19 cellular contexts compared by ENCODE assay signal in the genomic region with DNA sequence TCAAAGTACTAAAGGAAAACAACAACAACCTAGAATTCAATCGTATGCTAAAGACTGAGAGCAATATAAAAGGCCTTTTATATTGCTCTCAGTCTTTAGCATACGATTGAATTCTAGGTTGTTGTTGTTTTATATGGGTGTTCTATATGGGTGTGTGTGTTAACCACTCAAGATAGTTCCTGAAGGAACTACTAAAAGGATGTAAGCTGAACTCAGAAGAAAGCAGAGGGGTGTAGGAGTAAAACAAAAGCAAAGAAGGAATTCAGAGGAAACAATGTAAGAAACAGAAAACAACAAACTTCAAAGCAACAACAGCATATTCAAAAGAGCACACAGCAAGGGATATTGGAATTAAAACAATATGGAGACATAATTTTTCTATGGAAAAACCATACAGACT. TPM values are rescaled to one million over a fixed set of nuclear protein-coding genes. Genes with fewer than 3 reads are reported as not detected.
DNase-seq lines count a peak whose midpoint lies in the region; ATAC-seq, FAIRE-seq and TF ChIP-seq lines count a peak whose summit lies in the region.
"Had no signal": no experiment of that assay in that cellular context is flagged by ENCODE, and none has a peak within 500 bp of the region (broad histone marks: within the 10 kb centered on the region; RNA-seq: fewer than 3 reads in every experiment).

No MANE protein-coding gene starts in this region.

- H3K36me3 ChIP-seq in adipocyte (ENCODE audit: control insufficient read depth, insufficient read depth, low read length, severe bottlenecking) (peaks cover 58% of the 10 kb centered on the region), suprapubic skin (peaks cover 36% of the 10 kb centered on the region), small intestine (ENCODE audit: control insufficient read depth in 2 of 2, insufficient read depth in 2 of 2, low read length in 2 of 2) (peaks cover 9 to 10% of the 10 kb centered on the region in 2 donors)
- peaks cover 7 to 65% (median 20%) of the 10 kb centered on the region in 3 experiments for H3K36me3 ChIP-seq in naive thymus-derived CD4-positive, alpha-beta T cell (ENCODE audit: control insufficient read depth in 2 of 3, insufficient read depth in 3 of 3, low read length in 3 of 3)

- no peak for DNase-seq in activated naive CD8-positive, alpha-beta T cell treated with anti-CD3 and anti-CD28 coated beads for 36 hours
- DNase-seq in adipocyte (ENCODE audit: low read depth): no peak
- no peak for DNase-seq in naive thymus-derived CD4-positive, alpha-beta T cell
- DNase-seq in suprapubic skin (ENCODE audit: low spot score in 2 of 2): no peak
- DNase-seq in small intestine: no peak
- DNase-seq: AML-193; Calu3; CD4-positive, alpha-beta memory T cell; DMS79 treated with DMSO at 0.1 percent for 48 hours; H7 had no signal

- H3K4me3 Mint-ChIP-seq in activated naive CD8-positive, alpha-beta T cell: peak overlapping the region; percentile 4
- H3K4me3 Mint-ChIP-seq in activated naive CD8-positive, alpha-beta T cell treated with anti-CD3 and anti-CD28 coated beads for 36 hours: no peak overlapping the region
- peak overlapping the region in 3 of 10 donors; percentile 5 to 23 (median 17) for H3K4me3 Mint-ChIP-seq in naive thymus-derived CD4-positive, alpha-beta T cell
- H3K4me3 Mint-ChIP-seq: GM23338 had no signal

- H3K4me3 ChIP-seq in adipocyte (ENCODE audit: low read length) (peak overlapping the region; percentile 72), suprapubic skin (no peak overlapping the region), small intestine (ENCODE audit: low read depth in 1 of 2, low read length in 2 of 2) (no peak overlapping the region)
- peak overlapping the region; percentile 13 for H3K4me3 ChIP-seq in naive thymus-derived CD4-positive, alpha-beta T cell (ENCODE audit: low read length)
- H3K4me3 ChIP-seq: A549, GM12878, GM23338 had no signal

- no peak for TF ChIP-seq POLR2A in suprapubic skin (IDR thresholded peaks at IDR 0.05)

- no peaks in the 10 kb centered on the region for H3K27me3 ChIP-seq in adipocyte (replicated peaks; ENCODE audit: control insufficient read depth, insufficient read depth, low read length)
- no peaks in the 10 kb centered on the region for H3K27me3 ChIP-seq in naive thymus-derived CD4-positive, alpha-beta T cell (ENCODE audit: control insufficient read depth in 2 of 2, insufficient read depth in 2 of 2, low read length in 2 of 2)
- H3K27me3 ChIP-seq in suprapubic skin: no peaks in the 10 kb centered on the region
- H3K27me3 ChIP-seq in small intestine (ENCODE audit: control insufficient read depth in 2 of 2, insufficient read depth in 2 of 2, low read length in 2 of 2): no peaks in the 10 kb centered on the region

- H3K27ac Mint-ChIP-seq in activated naive CD8-positive, alpha-beta T cell: no peak overlapping the region
- no peak overlapping the region for H3K27ac Mint-ChIP-seq in activated naive CD8-positive, alpha-beta T cell treated with anti-CD3 and anti-CD28 coated beads for 36 hours
- no peak overlapping the region for H3K27ac Mint-ChIP-seq in naive thymus-derived CD4-positive, alpha-beta T cell
- H3K27ac Mint-ChIP-seq: CD4-positive, alpha-beta memory T cell; GM23338 had no signal

- no peak for TF ChIP-seq EP300 in suprapubic skin (IDR thresholded peaks at IDR 0.05)

- peaks cover 28% of the 10 kb centered on the region for H3K9me3 Mint-ChIP-seq in activated naive CD8-positive, alpha-beta T cell (ENCODE audit: low read depth)
- H3K9me3 Mint-ChIP-seq in activated naive CD8-positive, alpha-beta T cell treated with anti-CD3 and anti-CD28 coated beads for 36 hours: peaks cover 65% of the 10 kb centered on the region
- peaks cover 10 to 100% (median 70%) of the 10 kb centered on the region in 11 donors for H3K9me3 Mint-ChIP-seq in naive thymus-derived CD4-positive, alpha-beta T cell

- CTCF ChIA-PET in naive thymus-derived CD4-positive, alpha-beta T cell (lab: Charles Lee): interaction anchor here (0.6 kb wide), 1 partner anchor 469 kb away, joined by 4 read pairs; no protein-coding TSS in a partner anchor

- peaks cover 8% of the 10 kb centered on the region for H3K4me1 Mint-ChIP-seq in activated naive CD8-positive, alpha-beta T cell (ENCODE audit: low read depth)
- H3K4me1 Mint-ChIP-seq in activated naive CD8-positive, alpha-beta T cell treated with anti-CD3 and anti-CD28 coated beads for 36 hours: peaks cover 4% of the 10 kb centered on the region
- H3K4me1 Mint-ChIP-seq in naive thymus-derived CD4-positive, alpha-beta T cell: peaks cover 0 to 16% (median 7%) of the 10 kb centered on the region in 7 donors
- H3K4me1 Mint-ChIP-seq: GM23338 had no signal

- H3K9me3 ChIP-seq in adipocyte (ENCODE audit: control insufficient read depth, low read length) (peaks cover 85% of the 10 kb centered on the region), suprapubic skin (peaks cover 63% of the 10 kb centered on the region), small intestine (ENCODE audit: control insufficient read depth, low read depth) (peaks cover 6% of the 10 kb centered on the region)
- H3K9me3 ChIP-seq in naive thymus-derived CD4-positive, alpha-beta T cell (ENCODE audit: control insufficient read depth in 2 of 3, low read length in 3 of 3): peaks cover 25 to 94% (median 45%) of the 10 kb centered on the region in 3 experiments

- no peak overlapping the region for H3K27ac ChIP-seq in naive thymus-derived CD4-positive, alpha-beta T cell (ENCODE audit: low read depth, low read length)
- H3K27ac ChIP-seq in suprapubic skin: no peak overlapping the region
- no peak overlapping the region for H3K27ac ChIP-seq in small intestine (ENCODE audit: low read depth in 1 of 2, low read length in 1 of 2)
- H3K27ac ChIP-seq: 22Rv1, A549, C4-2B had no signal

- H3K4me1 ChIP-seq in adipocyte (ENCODE audit: control insufficient read depth, insufficient read depth, low read length) (no peaks in the 10 kb centered on the region), suprapubic skin (peaks cover 6% of the 10 kb centered on the region), small intestine (ENCODE audit: control insufficient read depth in 2 of 2, insufficient read depth in 1 of 2, low read depth in 1 of 2, low read length in 1 of 2) (no peaks in the 10 kb centered on the region)
- H3K4me1 ChIP-seq in naive thymus-derived CD4-positive, alpha-beta T cell (ENCODE audit: control insufficient read depth in 2 of 2, insufficient read depth in 2 of 2, low read length in 2 of 2): no peaks in the 10 kb centered on the region
- H3K4me1 ChIP-seq: A549 had no signal

- no peaks in the 10 kb centered on the region for H3K27me3 Mint-ChIP-seq in activated naive CD8-positive, alpha-beta T cell
- H3K27me3 Mint-ChIP-seq in activated naive CD8-positive, alpha-beta T cell treated with anti-CD3 and anti-CD28 coated beads for 36 hours: no peaks in the 10 kb centered on the region
- no peaks in the 10 kb centered on the region for H3K27me3 Mint-ChIP-seq in naive thymus-derived CD4-positive, alpha-beta T cell
- H3K27me3 Mint-ChIP-seq: CD4-positive, alpha-beta memory T cell had no signal

- TF ChIP-seq CTCF in suprapubic skin (IDR thresholded peaks at IDR 0.05): no peak

- 95% methylated on average over 2 of the region's 2 CpGs for WGBS in suprapubic skin
- 93 to 100% (median 98%) methylated on average over 2 of the region's 2 CpGs for WGBS in small intestine, 3 donors

- H3K9ac ChIP-seq in adipocyte (ENCODE audit: low read length): no peak overlapping the region

- intact Hi-C loops in naive thymus-derived CD4-positive, alpha-beta T cell (cut with micrococcal nuclease): no loop called here

- FAIRE-seq in small intestine (lab: Jason Lieb, UNC): no peak
- FAIRE-seq: A549, GM12878, GM19239 had no signal

- H3K36me3 Mint-ChIP-seq in activated naive CD8-positive, alpha-beta T cell: peaks cover 57% of the 10 kb centered on the region
- peaks cover 89% of the 10 kb centered on the region for H3K36me3 Mint-ChIP-seq in activated naive CD8-positive, alpha-beta T cell treated with anti-CD3 and anti-CD28 coated beads for 36 hours
- H3K36me3 Mint-ChIP-seq in naive thymus-derived CD4-positive, alpha-beta T cell: peaks cover 21 to 70% (median 65%) of the 10 kb centered on the region in 5 donors

- POLR2A ChIA-PET in naive thymus-derived CD4-positive, alpha-beta T cell (lab: Charles Lee): interaction anchor here (0.6 kb wide), 1 partner anchor 168 kb away, joined by 6 read pairs; no protein-coding TSS in a partner anchor

- ATAC-seq in naive thymus-derived CD4-positive, alpha-beta T cell: no peak
- ATAC-seq in GM21360 (IDR thresholded peaks at IDR 0.05; ENCODE audit: unreplicated experiment): no peak
- ATAC-seq: A549, GM12878, GM23338, HCT116 had no signal

RNA-seq across cellular contexts. Expression of a gene that starts 5.4 kb away (rescaled TPM):
- 1 to 10 TPM; 1.4 TPM for total RNA-seq in activated naive CD8-positive, alpha-beta T cell treated with anti-CD3 and anti-CD28 coated beads for 36 hours
- total RNA-seq in naive thymus-derived CD4-positive, alpha-beta T cell: 1 to 10 TPM; 2.4 to 7.9 (median 6.6) TPM
- polyA plus RNA-seq in naive thymus-derived CD4-positive, alpha-beta T cell: under 1 TPM; 0.56 to 0.89 TPM
- 1 to 10 TPM; 1.4 to 4.6 (median 3.2) TPM for total RNA-seq in suprapubic skin
- under 1 TPM; under 0.01 to 0.55 (median 0.22) TPM for polyA plus RNA-seq in small intestine

RNA-seq across cellular contexts. Expression of a gene that starts 5.8 kb away (rescaled TPM):
- 1 to 10 TPM; 4.8 to 7.2 TPM for total RNA-seq in activated naive CD8-positive, alpha-beta T cell treated with anti-CD3 and anti-CD28 coated beads for 36 hours
- total RNA-seq in naive thymus-derived CD4-positive, alpha-beta T cell: 10 to 100 TPM in 4 of 5 experiments, 1 to 10 TPM in 1; 5.2 to 35.0 (median 29.2) TPM
- 10 to 100 TPM; 13.7 to 14.5 TPM for polyA plus RNA-seq in naive thymus-derived CD4-positive, alpha-beta T cell
- 10 to 100 TPM in 1 of 4 donors, 1 to 10 TPM in 3; 5.2 to 11.6 (median 9.1) TPM for total RNA-seq in suprapubic skin
- 1 to 10 TPM in 2 of 3 donors, under 1 TPM in 1; 0.81 to 2.6 (median 2.0) TPM for polyA plus RNA-seq in small intestine

RNA-seq across cellular contexts. Expression of a gene that starts 44.0 kb away (rescaled TPM):
- total RNA-seq in activated naive CD8-positive, alpha-beta T cell treated with anti-CD3 and anti-CD28 coated beads for 36 hours: 10 to 100 TPM; 17.0 TPM
- total RNA-seq in naive thymus-derived CD4-positive, alpha-beta T cell: 10 to 100 TPM; 11.2 to 29.9 (median 16.0) TPM
- polyA plus RNA-seq in naive thymus-derived CD4-positive, alpha-beta T cell: 10 to 100 TPM; 22.9 to 30.7 TPM
- total RNA-seq in suprapubic skin: 10 to 100 TPM in 3 of 4 donors, 1 to 10 TPM in 1; 7.4 to 17.9 (median 12.2) TPM
- polyA plus RNA-seq in small intestine: 10 to 100 TPM; 12.3 to 23.7 (median 13.0) TPM

RNA-seq across cellular contexts. Expression of a gene that starts 56.6 kb away (rescaled TPM):
- 10 to 100 TPM; 19.8 to 20.5 TPM for total RNA-seq in activated naive CD8-positive, alpha-beta T cell treated with anti-CD3 and anti-CD28 coated beads for 36 hours
- 10 to 100 TPM; 13.6 to 38.6 (median 18.6) TPM for total RNA-seq in naive thymus-derived CD4-positive, alpha-beta T cell
- 10 to 100 TPM; 18.2 to 29.0 TPM for polyA plus RNA-seq in naive thymus-derived CD4-positive, alpha-beta T cell
- 10 to 100 TPM in 3 of 4 donors, 1 to 10 TPM in 1; 8.8 to 11.1 (median 11.0) TPM for total RNA-seq in suprapubic skin
- 1 to 10 TPM; 1.6 to 6.4 (median 3.4) TPM for polyA plus RNA-seq in small intestine

Comparison
In these comparisons a context has a peak if more than half of its experiments do, and no peak if none do; other contexts are left out.
1. H3K4me3 ChIP-seq: peak in adipocyte (single experiment) and naive thymus-derived CD4-positive, alpha-beta T cell (single experiment); none in suprapubic skin (single experiment) and small intestine (0 of 2).